ENCODE assay signal across 8 cellular contexts in genomic region chr6:3848925-3849605, GRCh38.
DNase-seq lines count a peak whose midpoint lies in the region; ATAC-seq and TF ChIP-seq lines count a peak whose summit lies in the region.

Gene FAM50B, plus strand, starts transcription at chr6:3849373. Its CDS starts 439 bp downstream, at chr6:3849812.

- ATAC-seq in HG02588 (IDR thresholded peaks at IDR 0.05; ENCODE audit: unreplicated experiment): peak; percentile 90

- DNase-seq in NCI-H146 treated with DMSO at 0.1 percent for 48 hours (lab: John Stamatoyannopoulos, UW; ENCODE audit: unreplicated experiment): peak; percentile 45
- DNase-seq in activated CD4-positive, CD25-positive, alpha-beta regulatory T cell (lab: John Stamatoyannopoulos, UW): peak; percentile 88 to 93 (median 90)
- peak in 60 of 61 donors; percentile 43 to 95 (median 89) for DNase-seq in caudate nucleus (lab: John Stamatoyannopoulos, UW)
- peak; percentile 85 for DNase-seq in inferior parietal cortex (ENCODE audit: extremely low spot score)
- peak; percentile 78 to 88 for DNase-seq in stimulated activated CD4-positive, alpha-beta T cell treated with anti-CD3 and anti-CD28 coated beads, Interleukin-12 subunit alpha, Interleukin-12 subunit beta, amount 100 ng/mL, for 24 hours (ENCODE audit: low read depth in 2 of 2)
- no peak for DNase-seq in DMS153 treated with DMSO at 0.1 percent for 48 hours (lab: John Stamatoyannopoulos, UW; ENCODE audit: unreplicated experiment)

- TF ChIP-seq CTCF in GM12872 (IDR thresholded peaks at IDR 0.05; ENCODE audit: insufficient read depth, low read depth, low read length): peak; percentile 74

- peak within 1 kb of the TSS; percentile 89 for H3K27ac ChIP-seq in caudate nucleus (ENCODE audit: low read depth, low read length)
